8 cellular contexts compared by ENCODE assay signal in the genomic region with DNA sequence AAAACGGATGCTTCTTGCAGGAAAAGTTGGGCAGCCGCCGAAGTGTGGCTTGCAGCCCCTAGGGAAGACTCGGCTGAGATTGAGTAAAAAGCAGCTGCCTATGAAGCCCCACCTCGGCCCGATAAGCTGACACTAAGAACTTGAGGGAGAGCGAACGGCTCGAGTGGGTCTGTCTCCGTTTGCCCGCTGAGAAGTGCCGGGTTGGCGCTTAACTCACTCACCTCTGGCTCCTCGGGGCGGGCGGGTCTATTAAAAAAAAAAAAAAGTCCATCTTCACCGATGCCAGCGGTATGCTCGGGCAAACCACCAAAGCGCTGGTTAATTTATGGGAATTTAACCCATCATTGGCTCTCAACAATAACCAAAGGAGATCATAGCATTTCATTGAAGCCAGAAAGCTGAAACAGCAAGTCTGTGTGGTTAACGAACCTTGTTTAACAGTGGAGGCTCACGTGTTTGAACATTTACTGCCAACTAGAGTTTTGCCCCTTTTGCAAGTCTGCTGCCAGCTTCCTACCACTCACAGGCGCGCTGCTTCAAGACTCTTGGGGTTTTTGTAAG. TPM values are rescaled to one million over a fixed set of nuclear protein-coding genes. Genes with fewer than 3 reads are reported as not detected.
DNase-seq lines count a peak whose midpoint lies in the region; ATAC-seq and TF ChIP-seq lines count a peak whose summit lies in the region.

No MANE protein-coding gene starts in this region.

- H3K9ac ChIP-seq in MM.1S (ENCODE audit: low read length), result peak overlapping the region; percentile 78

- no peaks in the 10 kb centered on the region for H3K9me3 ChIP-seq in MM.1S (replicated peaks; ENCODE audit: insufficient read depth, low read length)
- no peaks in the 10 kb centered on the region for H3K9me3 ChIP-seq in effector memory CD4-positive, alpha-beta T cell (ENCODE audit: control insufficient read depth, low read length)

- H3K27me3 Mint-ChIP-seq in memory B cell, result no peaks in the 10 kb centered on the region
- no peaks in the 10 kb centered on the region for H3K27me3 Mint-ChIP-seq in stimulated activated memory B cell treated with anti-CD40 and anti-IgM and Interleukin-4, amounts not matched to agents 10 μg/mL and 1 μg/mL and 100 μg/mL, for 72 hours

- ATAC-seq in memory B cell (ENCODE audit: low read depth) (peak; percentile 20), esophagus mucosa (no peak)
- no peak for ATAC-seq in stimulated activated memory B cell treated with anti-CD40 and anti-IgM and Interleukin-4, amounts not matched to agents 10 μg/mL and 1 μg/mL and 100 μg/mL, for 72 hours

- H3K4me3 ChIP-seq in MM.1S (ENCODE audit: low read length), result peak overlapping the region; percentile 89
- peak overlapping the region; percentile 80 for H3K4me3 ChIP-seq in effector memory CD4-positive, alpha-beta T cell (ENCODE audit: insufficient read depth, low read depth, low read length, poor library complexity, severe bottlenecking)

- TF ChIP-seq CTCF in GM10266 (IDR thresholded peaks at IDR 0.05; ENCODE audit: control insufficient read depth, insufficient read depth, low read depth, missing control alignments) (no peak), MM.1S (IDR thresholded peaks at IDR 0.05; ENCODE audit: low read length) (no peak)

- peak overlapping the region; percentile 50; the same call in 1 of the 2 replicates for H3K27ac ChIP-seq in MM.1S (ENCODE audit: low read length)
- H3K27ac ChIP-seq in effector memory CD4-positive, alpha-beta T cell (ENCODE audit: insufficient read depth, low read length, poor library complexity, severe bottlenecking), result peak overlapping the region; percentile 52

- peaks cover 3% of the 10 kb centered on the region for H3K36me3 Mint-ChIP-seq in memory B cell
- peaks cover under 1% of the 10 kb centered on the region for H3K36me3 Mint-ChIP-seq in stimulated activated memory B cell treated with anti-CD40 and anti-IgM and Interleukin-4, amounts not matched to agents 10 μg/mL and 1 μg/mL and 100 μg/mL, for 72 hours

- peak overlapping the region; percentile 88 for H3K4me3 Mint-ChIP-seq in memory B cell
- peak overlapping the region; percentile 85 for H3K4me3 Mint-ChIP-seq in stimulated activated memory B cell treated with anti-CD40 and anti-IgM and Interleukin-4, amounts not matched to agents 10 μg/mL and 1 μg/mL and 100 μg/mL, for 72 hours

- H3K36me3 ChIP-seq in MM.1S (replicated peaks; ENCODE audit: insufficient read depth, low read length), result no peaks in the 10 kb centered on the region
- H3K36me3 ChIP-seq in effector memory CD4-positive, alpha-beta T cell (ENCODE audit: control insufficient read depth, insufficient read depth, low read length), result no peaks in the 10 kb centered on the region

- peak overlapping the region; percentile 84 for H2AFZ ChIP-seq in MM.1S (ENCODE audit: low read length)

- peaks cover 41% of the 10 kb centered on the region for H3K79me2 ChIP-seq in MM.1S (ENCODE audit: low read length)

- H3K4me1 ChIP-seq in MM.1S (ENCODE audit: low read length), result peaks cover 24% of the 10 kb centered on the region
- H3K4me1 ChIP-seq in effector memory CD4-positive, alpha-beta T cell (ENCODE audit: control insufficient read depth, insufficient read depth, low read length, poor library complexity, severe bottlenecking), result peaks cover 24% of the 10 kb centered on the region

- H3K9me2 ChIP-seq in MM.1S (replicated peaks; ENCODE audit: insufficient read depth, low read length), result no peaks in the 10 kb centered on the region

- H3K27ac Mint-ChIP-seq in memory B cell, result peak overlapping the region; percentile 79
- peak overlapping the region; percentile 94 for H3K27ac Mint-ChIP-seq in stimulated activated memory B cell treated with anti-CD40 and anti-IgM and Interleukin-4, amounts not matched to agents 10 μg/mL and 1 μg/mL and 100 μg/mL, for 72 hours

- no peaks in the 10 kb centered on the region for H3K9me3 Mint-ChIP-seq in memory B cell
- H3K9me3 Mint-ChIP-seq in stimulated activated memory B cell treated with anti-CD40 and anti-IgM and Interleukin-4, amounts not matched to agents 10 μg/mL and 1 μg/mL and 100 μg/mL, for 72 hours, result no peaks in the 10 kb centered on the region

- H3K4me2 ChIP-seq in MM.1S (ENCODE audit: low read depth, low read length), result peak overlapping the region; percentile 67

- H3F3A ChIP-seq in MM.1S (ENCODE audit: insufficient read depth, low read length), result peaks cover 21% of the 10 kb centered on the region

- H4K20me1 ChIP-seq in MM.1S (ENCODE audit: insufficient read depth, low read length), result no peaks in the 10 kb centered on the region

- H3K4me1 Mint-ChIP-seq in memory B cell, result peaks cover 28% of the 10 kb centered on the region
- peaks cover 49% of the 10 kb centered on the region for H3K4me1 Mint-ChIP-seq in stimulated activated memory B cell treated with anti-CD40 and anti-IgM and Interleukin-4, amounts not matched to agents 10 μg/mL and 1 μg/mL and 100 μg/mL, for 72 hours

- peak; percentile 59 for DNase-seq in GM10266 (ENCODE audit: extremely low spot score)
- DNase-seq in MM.1S, result peak; percentile 60
- DNase-seq in activated CD4-positive, alpha-beta T cell treated with anti-CD3 and anti-CD28 coated beads for 4 hours, result peak; percentile 28 to 39
- peak; percentile 7 to 30 (median 16) for DNase-seq in effector memory CD4-positive, alpha-beta T cell
- DNase-seq in memory B cell (ENCODE audit: low spot score in 2 of 2), result peak in 1 of 2 donors; percentile 24
- DNase-seq in NCI-H2196 treated with DMSO at 0.1 percent for 48 hours (lab: John Stamatoyannopoulos, UW; ENCODE audit: unreplicated experiment), result no peak

- no peaks in the 10 kb centered on the region for H3K27me3 ChIP-seq in MM.1S (replicated peaks; ENCODE audit: insufficient read depth, low read length)
- H3K27me3 ChIP-seq in effector memory CD4-positive, alpha-beta T cell (replicated peaks; ENCODE audit: control insufficient read depth, insufficient read depth, low read length, poor library complexity, severe bottlenecking), result no peaks in the 10 kb centered on the region

RNA-seq across cellular contexts. Expression of gene SNTB2, which starts 1.0 kb away (rescaled TPM):
- total RNA-seq in esophagus mucosa, result 25.2 TPM

RNA-seq across cellular contexts. Expression of gene UTP4, which starts 55.5 kb away (rescaled TPM):
- 30.2 TPM for total RNA-seq in esophagus mucosa

RNA-seq across cellular contexts. Expression of gene CHTF8, which starts 55.6 kb away (rescaled TPM):
- 89.6 TPM for total RNA-seq in esophagus mucosa
